Comparison of ENCODE assay signal across 23 cellular contexts in genomic region chr14:55724736-55725135, GRCh38.
DNase-seq lines count a peak whose midpoint lies in the region; ATAC-seq, FAIRE-seq and TF ChIP-seq lines count a peak whose summit lies in the region.
"Had no signal": no experiment of that assay in that cellular context is flagged by ENCODE, and none has a peak within 500 bp of the region (broad histone marks: within the 10 kb centered on the region; RNA-seq: fewer than 3 reads in every experiment).

No MANE protein-coding gene starts in this region.

- H3K4me3 Mint-ChIP-seq in activated CD4-positive, alpha-beta T cell treated with anti-CD3 and anti-CD28 coated beads, Interleukin-2, amount 10 ng/mL, durations not matched to agents 24 days and 14 days: no peak overlapping the region
- H3K4me3 Mint-ChIP-seq: T-helper 1 cell treated with Interleukin-12 subunit alpha and Interleukin-12 subunit beta and Interleukin-4 antibody, amounts not matched to agents 30 μg/mL and 1 μg/mL, for 36 hours had no signal

- H3K36me3 Mint-ChIP-seq in activated CD4-positive, alpha-beta T cell treated with anti-CD3 and anti-CD28 coated beads, Interleukin-2, amount 10 ng/mL, durations not matched to agents 24 days and 14 days (ENCODE audit: low read depth): no peaks in the 10 kb centered on the region

- no peak for TF ChIP-seq POLR2A in Peyer's patch (IDR thresholded peaks at IDR 0.05)

- H3K4me1 ChIP-seq in OCI-LY3 (ENCODE audit: low read length) (peaks cover 19% of the 10 kb centered on the region), Peyer's patch (no peaks in the 10 kb centered on the region), small intestine (ENCODE audit: control insufficient read depth in 2 of 2, insufficient read depth in 1 of 2, low read depth in 1 of 2, low read length in 1 of 2) (no peaks in the 10 kb centered on the region)

- H3K4me3 ChIP-seq in OCI-LY3 (ENCODE audit: low read length): no peak overlapping the region
- H3K4me3 ChIP-seq in Peyer's patch: no peak overlapping the region
- H3K4me3 ChIP-seq in small intestine (ENCODE audit: low read depth in 1 of 2, low read length in 2 of 2): no peak overlapping the region
- H3K4me3 ChIP-seq: K562 had no signal

- H3K27me3 ChIP-seq in OCI-LY3 (ENCODE audit: low read depth, low read length) (no peaks in the 10 kb centered on the region), Peyer's patch (no peaks in the 10 kb centered on the region), small intestine (ENCODE audit: control insufficient read depth in 2 of 2, insufficient read depth in 2 of 2, low read length in 2 of 2) (no peaks in the 10 kb centered on the region)

- peaks cover 13% of the 10 kb centered on the region for H3K27me3 Mint-ChIP-seq in activated CD4-positive, alpha-beta T cell treated with anti-CD3 and anti-CD28 coated beads, Interleukin-2, amount 10 ng/mL, durations not matched to agents 24 days and 14 days

- H3K79me2 ChIP-seq in OCI-LY3 (ENCODE audit: low read length): no peaks in the 10 kb centered on the region

- H4K20me1 ChIP-seq in OCI-LY3 (ENCODE audit: insufficient read depth, low read length): no peaks in the 10 kb centered on the region

- H3K36me3 ChIP-seq in OCI-LY3 (replicated peaks; ENCODE audit: low read depth, low read length): no peaks in the 10 kb centered on the region
- no peaks in the 10 kb centered on the region for H3K36me3 ChIP-seq in Peyer's patch
- H3K36me3 ChIP-seq in small intestine (ENCODE audit: control insufficient read depth in 2 of 2, insufficient read depth in 2 of 2, low read length in 2 of 2): no peaks in the 10 kb centered on the region

- H2AFZ ChIP-seq in OCI-LY3 (ENCODE audit: low read depth, low read length): no peak overlapping the region

- no peak for TF ChIP-seq CTCF in OCI-LY3 (IDR thresholded peaks at IDR 0.05; ENCODE audit: low read depth, low read length)
- no peak for TF ChIP-seq CTCF in Peyer's patch (IDR thresholded peaks at IDR 0.05)

- H3K9ac ChIP-seq in OCI-LY3 (ENCODE audit: low read length): no peak overlapping the region

- FAIRE-seq in small intestine (lab: Jason Lieb, UNC): no peak
- FAIRE-seq: H1, HepG2, K562 had no signal

- peak overlapping the region; percentile 23; the same call in 1 of the 2 replicates for H3K4me2 ChIP-seq in OCI-LY3 (ENCODE audit: low read length)

- peaks cover 3% of the 10 kb centered on the region for H3K4me1 Mint-ChIP-seq in activated CD4-positive, alpha-beta T cell treated with anti-CD3 and anti-CD28 coated beads, Interleukin-2, amount 10 ng/mL, durations not matched to agents 24 days and 14 days

- H3K27ac ChIP-seq in OCI-LY3 (ENCODE audit: low read length) (no peak overlapping the region), Peyer's patch (no peak overlapping the region), small intestine (ENCODE audit: low read depth in 1 of 2, low read length in 1 of 2) (no peak overlapping the region)
- H3K27ac ChIP-seq: RWPE1 had no signal

- H3K9me3 ChIP-seq in OCI-LY3 (ENCODE audit: insufficient read depth, low read length) (no peaks in the 10 kb centered on the region), Peyer's patch (no peaks in the 10 kb centered on the region), small intestine (ENCODE audit: control insufficient read depth, low read depth) (no peaks in the 10 kb centered on the region)

- peak; percentile 45 for ATAC-seq in GM18867 (IDR thresholded peaks at IDR 0.05; ENCODE audit: unreplicated experiment)
- peak; percentile 56 for ATAC-seq in GM21529 (IDR thresholded peaks at IDR 0.05; ENCODE audit: unreplicated experiment)
- ATAC-seq in HG02852 (IDR thresholded peaks at IDR 0.05; ENCODE audit: unreplicated experiment): peak; percentile 66
- ATAC-seq: HepG2, K562 had no signal

- DNase-seq in NCI-H2107 treated with DMSO at 0.1 percent for 48 hours (lab: John Stamatoyannopoulos, UW; ENCODE audit: unreplicated experiment): no peak
- no peak for DNase-seq in Peyer's patch
- no peak for DNase-seq in small intestine
- no peak for DNase-seq in activated CD4-positive, alpha-beta T cell treated with anti-CD3 and anti-CD28 coated beads, Interleukin-2, amount 10 ng/mL, durations not matched to agents 24 days and 14 days
- DNase-seq: 8988T; HCEC 1CT; Kasumi-1; NCI-H1105; NCI-H1436 treated with DMSO at 0.1 percent for 48 hours; NCI-H187 treated with DMSO at 0.1 percent for 48 hours; NCI-H82; NK-92 treated with Interleukin-12 subunit alpha and Interleukin-12 subunit beta, amount 100 ng/mL, for 24 hours; SHP77; T1000 had no signal

- intact Hi-C loops in activated CD4-positive, alpha-beta T cell treated with anti-CD3 and anti-CD28 coated beads, Interleukin-2, amount 10 ng/mL, durations not matched to agents 24 days and 14 days (cut with micrococcal nuclease): no loop called here

- H3K27ac Mint-ChIP-seq in activated CD4-positive, alpha-beta T cell treated with anti-CD3 and anti-CD28 coated beads, Interleukin-2, amount 10 ng/mL, durations not matched to agents 24 days and 14 days: no peak overlapping the region
- H3K27ac Mint-ChIP-seq: T-helper 1 cell treated with Interleukin-12 subunit alpha and Interleukin-12 subunit beta and Interleukin-4 antibody, amounts not matched to agents 30 μg/mL and 1 μg/mL, for 36 hours had no signal

- WGBS in small intestine, 3 donors: 61 to 82% (median 75%) methylated on average over 1 of the region's 1 CpG

- H3K9me3 Mint-ChIP-seq in activated CD4-positive, alpha-beta T cell treated with anti-CD3 and anti-CD28 coated beads, Interleukin-2, amount 10 ng/mL, durations not matched to agents 24 days and 14 days: no peaks in the 10 kb centered on the region
- H3K9me3 Mint-ChIP-seq: T-helper 1 cell treated with Interleukin-12 subunit alpha and Interleukin-12 subunit beta and Interleukin-4 antibody, amounts not matched to agents 30 μg/mL and 1 μg/mL, for 36 hours had no signal
